1 cellular context compared by ENCODE assay signal in the genomic region with DNA sequence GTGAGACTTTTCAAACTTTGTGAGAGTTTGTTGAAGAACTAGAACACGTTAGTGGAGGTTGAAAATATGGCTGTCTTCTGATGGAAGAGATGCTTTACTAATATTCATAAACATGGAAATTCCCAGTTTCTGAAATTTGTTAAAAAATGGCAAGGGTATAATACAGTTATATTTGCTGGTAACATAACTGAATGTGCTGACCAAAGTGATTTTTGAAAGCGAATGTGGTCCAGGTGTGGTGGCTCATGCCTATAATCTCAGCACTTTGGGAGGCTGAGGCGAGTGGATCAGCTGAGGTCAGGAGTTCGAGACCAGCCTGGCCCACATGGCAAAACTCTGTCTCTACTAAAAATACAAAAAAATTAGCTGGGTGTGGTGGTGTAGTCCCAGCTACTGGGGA.
TF ChIP-seq lines count a peak whose summit lies in the region.

No MANE protein-coding gene starts in this region.

TF ChIP-seq in WTC11, 78 proteins besides CTCF, POLR2A, EP300 and RAD21 (continued from another document):
- TF ChIP-seq, protein P1, sequence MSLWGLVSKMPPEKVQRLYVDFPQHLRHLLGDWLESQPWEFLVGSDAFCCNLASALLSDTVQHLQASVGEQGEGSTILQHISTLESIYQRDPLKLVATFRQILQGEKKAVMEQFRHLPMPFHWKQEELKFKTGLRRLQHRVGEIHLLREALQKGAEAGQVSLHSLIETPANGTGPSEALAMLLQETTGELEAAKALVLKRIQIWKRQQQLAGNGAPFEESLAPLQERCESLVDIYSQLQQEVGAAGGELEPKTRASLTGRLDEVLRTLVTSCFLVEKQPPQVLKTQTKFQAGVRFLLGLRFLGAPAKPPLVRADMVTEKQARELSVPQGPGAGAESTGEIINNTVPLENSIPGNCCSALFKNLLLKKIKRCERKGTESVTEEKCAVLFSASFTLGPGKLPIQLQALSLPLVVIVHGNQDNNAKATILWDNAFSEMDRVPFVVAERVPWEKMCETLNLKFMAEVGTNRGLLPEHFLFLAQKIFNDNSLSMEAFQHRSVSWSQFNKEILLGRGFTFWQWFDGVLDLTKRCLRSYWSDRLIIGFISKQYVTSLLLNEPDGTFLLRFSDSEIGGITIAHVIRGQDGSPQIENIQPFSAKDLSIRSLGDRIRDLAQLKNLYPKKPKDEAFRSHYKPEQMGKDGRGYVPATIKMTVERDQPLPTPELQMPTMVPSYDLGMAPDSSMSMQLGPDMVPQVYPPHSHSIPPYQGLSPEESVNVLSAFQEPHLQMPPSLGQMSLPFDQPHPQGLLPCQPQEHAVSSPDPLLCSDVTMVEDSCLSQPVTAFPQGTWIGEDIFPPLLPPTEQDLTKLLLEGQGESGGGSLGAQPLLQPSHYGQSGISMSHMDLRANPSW (CRISPR knock-in tag; conservative IDR thresholded peaks at IDR 0.05; ENCODE audit: low read depth) = no peak
- TF ChIP-seq FOXJ3 (CRISPR knock-in tag; IDR thresholded peaks at IDR 0.05; ENCODE audit: borderline replicate concordance) (no peak), NR1H2 (CRISPR knock-in tag; IDR thresholded peaks at IDR 0.05) (no peak)
